In genomic region chr3:155870945-155871745, GRCh38 we compare ENCODE assay signal across 8 cellular contexts. TPM values are rescaled to one million over a fixed set of nuclear protein-coding genes. Genes with fewer than 3 reads are reported as not detected.
DNase-seq lines count a peak whose midpoint lies in the region; ATAC-seq and TF ChIP-seq lines count a peak whose summit lies in the region.

No MANE protein-coding gene starts in this region.

- H3K27me3 Mint-ChIP-seq in chondrocyte (ENCODE audit: low read depth), result no peaks in the 10 kb centered on the region

- H3K36me3 Mint-ChIP-seq in chondrocyte (ENCODE audit: low read depth), result no peaks in the 10 kb centered on the region

- no peaks in the 10 kb centered on the region for H3K9me3 Mint-ChIP-seq in chondrocyte (ENCODE audit: low read depth)

- no peak for TF ChIP-seq RAD21 in liver (IDR thresholded peaks at IDR 0.05)

- peak overlapping the region; percentile 82 for H3K4me3 Mint-ChIP-seq in chondrocyte (ENCODE audit: unreplicated experiment)

- peaks cover 53% of the 10 kb centered on the region for H3K79me2 ChIP-seq in KMS-11 (ENCODE audit: insufficient read depth, low read depth)

- peak overlapping the region; percentile 49 for H3K4me2 ChIP-seq in KMS-11

- no peaks in the 10 kb centered on the region for H3K9me3 ChIP-seq in liver (ENCODE audit: control insufficient read depth in 4 of 4, low read length in 3 of 4)

- peaks cover 44% of the 10 kb centered on the region for H4K20me1 ChIP-seq in KMS-11 (ENCODE audit: insufficient read depth)

- H3K4me3 ChIP-seq in GM08714 (ENCODE audit: low read length), result peak overlapping the region; percentile 91
- peak overlapping the region; percentile 81 for H3K4me3 ChIP-seq in KMS-11 (IDR thresholded peaks at IDR 0.05; ENCODE audit: insufficient read depth, low read depth, low read length)
- H3K4me3 ChIP-seq in liver (ENCODE audit: low read depth in 1 of 3, low read length in 3 of 3), result peak overlapping the region; percentile 83 to 100 (median 92)

- H3K4me1 ChIP-seq in KMS-11 (ENCODE audit: low read depth, poor library complexity, severe bottlenecking), result peaks cover 21% of the 10 kb centered on the region
- H3K4me1 ChIP-seq in liver (ENCODE audit: control insufficient read depth in 4 of 4, insufficient read depth in 4 of 4, low read length in 3 of 4), result peaks cover 3 to 20% (median 17%) of the 10 kb centered on the region in 4 donors

- H3K36me3 ChIP-seq in KMS-11 (ENCODE audit: insufficient read depth) (no peaks in the 10 kb centered on the region), liver (ENCODE audit: control insufficient read depth in 4 of 4, insufficient read depth in 3 of 4, low read depth in 1 of 4, low read length in 3 of 4) (no peaks in the 10 kb centered on the region)

- H2AFZ ChIP-seq in KMS-11 (ENCODE audit: low read depth), result peak overlapping the region; percentile 85

- TF ChIP-seq CTCF in KMS-11 (conservative IDR thresholded peaks at IDR 0.05; ENCODE audit: low read depth, low read length) (no peak), chondrocyte (IDR thresholded peaks at IDR 0.05) (no peak), liver (IDR thresholded peaks at IDR 0.05; ENCODE audit: low read depth, low read length, missing input control) (no peak)

- peaks cover 37% of the 10 kb centered on the region for H3K4me1 Mint-ChIP-seq in chondrocyte (ENCODE audit: low read depth)

- H3K27ac ChIP-seq in KMS-11 (peak overlapping the region; percentile 91), liver (ENCODE audit: low read depth in 1 of 2, low read length in 2 of 2) (peak overlapping the region; percentile 93 to 97)

- DNase-seq in chondrocyte (ENCODE audit: low spot score) (no peak), cerebellar nuclear complex (lab: John Stamatoyannopoulos, UW) (no peak)
- peak; percentile 44 for DNase-seq in stimulated activated CD4-positive, alpha-beta T cell treated with anti-CD3 and anti-CD28 coated beads, Interleukin-4, amount 100 ng/mL, for 24 hours

- peak overlapping the region; percentile 72 for H3K27ac Mint-ChIP-seq in chondrocyte (ENCODE audit: unreplicated experiment)

- ATAC-seq in GM21786 (IDR thresholded peaks at IDR 0.05; ENCODE audit: unreplicated experiment), result peak; percentile 18
- ATAC-seq in activated CD4-positive, CD25-positive, alpha-beta regulatory T cell treated with anti-CD3 and anti-CD28 coated beads, Interleukin-2, amount 50 U/mL, for 24 hours, result peak; percentile 7 to 19

- H3K9ac ChIP-seq in KMS-11 (peak overlapping the region; percentile 97), liver (ENCODE audit: low read depth in 1 of 2, low read length in 2 of 2) (peak overlapping the region; percentile 63 to 86)

- no peaks in the 10 kb centered on the region for H3K27me3 ChIP-seq in KMS-11 (ENCODE audit: insufficient read depth, low read depth)
- H3K27me3 ChIP-seq in liver (ENCODE audit: control insufficient read depth in 4 of 4, insufficient read depth in 4 of 4, low read length in 3 of 4), result no peaks in the 10 kb centered on the region

- under 1% methylated on average over 85 of the region's 85 CpGs for WGBS in liver

TF ChIP-seq in liver, 16 proteins besides CTCF, POLR2A, EP300 and RAD21:
- TF ChIP-seq REST (IDR thresholded peaks at IDR 0.05) (peak; percentile 95), FOXA1 (IDR thresholded peaks at IDR 0.05) (no peak)

RNA-seq across cellular contexts. Expression of gene GMPS, which starts 0.7 kb away (rescaled TPM):
- total RNA-seq in chondrocyte (56.0 to 66.8 TPM (median 56.4 TPM) in 3 replicates), liver (10 to 100 TPM; 15.8 to 16.1 TPM)
- polyA plus RNA-seq in liver, result 10 to 100 TPM; 10.8 to 13.7 TPM

RNA-seq across cellular contexts. Expression of gene SLC33A1, which starts 16.9 kb away (rescaled TPM):
- total RNA-seq in chondrocyte (30.0 to 39.5 TPM (median 31.3 TPM) in 3 replicates), liver (10 to 100 TPM; 21.3 to 75.2 TPM)
- 10 to 100 TPM; 13.8 to 32.7 TPM for polyA plus RNA-seq in liver
